15 cellular contexts compared by ENCODE assay signal in genomic region chr4:1331591-1332353, GRCh38. TPM values are rescaled to one million over a fixed set of nuclear protein-coding genes. Genes with fewer than 3 reads are reported as not detected.
DNase-seq lines count a peak whose midpoint lies in the region; ATAC-seq, FAIRE-seq and TF ChIP-seq lines count a peak whose summit lies in the region.
"Had no signal": no experiment of that assay in that cellular context is flagged by ENCODE, and none has a peak within 500 bp of the region (broad histone marks: within the 10 kb centered on the region; RNA-seq: fewer than 3 reads in every experiment).

No MANE protein-coding gene starts in this region.

- no peaks in the 10 kb centered on the region for H3K27me3 ChIP-seq in right lobe of liver
- no peaks in the 10 kb centered on the region for H3K27me3 ChIP-seq in HepG2 (ENCODE audit: control insufficient read depth in 1 of 2, insufficient read depth in 2 of 2, low read length in 2 of 2)
- H3K27me3 ChIP-seq: left lung, ovary had no signal

- in situ Hi-C loops in HepG2 (cut with HindIII; ENCODE audit: extremely low pct_ligation_motif_present, low pct_unique_long_range_greater_than_20kb), result no loop called here

- 0 out of 2 replicates have a peak, but pooled peaks cover 4% of the 10 kb centered on the region for H4K20me1 ChIP-seq in HepG2 (ENCODE audit: insufficient read depth, low read length)

- H3K27me3 Mint-ChIP-seq in type B pancreatic cell, result no peaks in the 10 kb centered on the region
- H3K27me3 Mint-ChIP-seq: activated CD4-positive, alpha-beta T cell treated with anti-CD3 and anti-CD28 coated beads for 36 hours had no signal

- peaks cover 15% of the 10 kb centered on the region for H3K36me3 Mint-ChIP-seq in type B pancreatic cell

- TF ChIP-seq CTCF in right lobe of liver (IDR thresholded peaks at IDR 0.05), result no peak
- no peak for TF ChIP-seq CTCF in HepG2 (CRISPR knock-in tag; IDR thresholded peaks at IDR 0.05)
- no peak for TF ChIP-seq CTCF in kidney (IDR thresholded peaks at IDR 0.05; ENCODE audit: borderline replicate concordance, extremely low read depth, insufficient read depth)
- no peak for TF ChIP-seq CTCF in type B pancreatic cell (conservative IDR thresholded peaks at IDR 0.05)

- POLR2A ChIA-PET in HepG2 (lab: Yijun Ruan, JAX), result no interaction called here

- ATAC-seq in right lobe of liver (no peak), HepG2 (no peak), HG03565 (IDR thresholded peaks at IDR 0.05; ENCODE audit: unreplicated experiment) (no peak)
- ATAC-seq: left lung had no signal

- H3K9me3 ChIP-seq in right lobe of liver, result no peaks in the 10 kb centered on the region
- H3K9me3 ChIP-seq in HepG2 (ENCODE audit: low read length), result no peaks in the 10 kb centered on the region
- H3K9me3 ChIP-seq in kidney (ENCODE audit: control insufficient read depth in 1 of 2, low read length in 2 of 2), result no peaks in the 10 kb centered on the region
- H3K9me3 ChIP-seq: ovary had no signal

- TF ChIP-seq RAD21 in HepG2 (CRISPR knock-in tag; IDR thresholded peaks at IDR 0.05), result no peak

- intact Hi-C loops in right lobe of liver (cut with DNase I), result no loop called here
- intact Hi-C loops in HepG2 (cut with micrococcal nuclease; ENCODE audit: unreplicated experiment), result no loop called here
- intact Hi-C loops in kidney (cut with DNase I), result no loop called here

- H3K4me1 ChIP-seq in right lobe of liver (no peaks in the 10 kb centered on the region), HepG2 (ENCODE audit: insufficient read depth, low read length) (no peaks in the 10 kb centered on the region), kidney (ENCODE audit: control insufficient read depth in 1 of 2, insufficient read depth in 1 of 2, low read depth in 1 of 2, low read length in 2 of 2) (peaks cover 0 to 14% of the 10 kb centered on the region in 2 donors)
- H3K4me1 ChIP-seq: left lung had no signal

- H3K4me1 Mint-ChIP-seq in type B pancreatic cell (ENCODE audit: unreplicated experiment), result peaks cover 6% of the 10 kb centered on the region

- WGBS in right lobe of liver (ENCODE audit: insufficient coverage, low coverage, low lambda C conversion rate, missing lambda C conversion rate), result 86% methylated on average over 4 of the region's 21 CpGs
- 98% methylated on average over 15 of the region's 21 CpGs for WGBS in HepG2 (ENCODE audit: low lambda C conversion rate)

- peak overlapping the region; percentile 25 for H3K4me3 Mint-ChIP-seq in type B pancreatic cell

- CTCF ChIA-PET in HepG2 (lab: Yijun Ruan, JAX; ENCODE audit: low intra/inter-chr PET ratio, low total read pairs), result no interaction called here

- H3K9me3 Mint-ChIP-seq in type B pancreatic cell, result no peaks in the 10 kb centered on the region

- H2AFZ ChIP-seq in HepG2 (ENCODE audit: low read length), result no peak overlapping the region

- H3K4me2 ChIP-seq in HepG2 (ENCODE audit: low read depth, low read length), result no peak overlapping the region

- TF ChIP-seq EP300 in HepG2 (IDR thresholded peaks at IDR 0.05; ENCODE audit: low read depth in 2 of 2, low read length in 2 of 2) (no peak), HepG2 (CRISPR knock-in tag; IDR thresholded peaks at IDR 0.05; ENCODE audit: borderline replicate concordance) (no peak)

- peak in 2 of 3 donors; percentile 14 to 28 for DNase-seq in right lobe of liver
- DNase-seq in HepG2 (ENCODE audit: low spot score), result no peak
- peak; percentile 66 for DNase-seq in kidney
- no peak for DNase-seq in type B pancreatic cell (ENCODE audit: extremely low spot score, unreplicated experiment)
- no peak for DNase-seq in NCI-H2081 treated with DMSO at 0.1 percent for 48 hours (lab: John Stamatoyannopoulos, UW)
- no peak for DNase-seq in GDM1 (lab: John Stamatoyannopoulos, UW)
- DNase-seq: Calu3; foreskin fibroblast; stimulated activated CD4-positive, alpha-beta T cell treated with anti-CD3 and anti-CD28 coated beads, Interleukin-4, amount 100 ng/mL, for 1 hour; T1000 had no signal

- H3K4me3 ChIP-seq in right lobe of liver, result no peak overlapping the region
- H3K4me3 ChIP-seq in HepG2 (replicated peaks in 1 of 3; ENCODE audit: insufficient read depth in 1 of 3, low read depth in 2 of 3, low read length in 3 of 3), result no peak overlapping the region
- H3K4me3 ChIP-seq in kidney (ENCODE audit: low read length in 2 of 2), result no peak overlapping the region
- H3K4me3 ChIP-seq: left lung, ovary had no signal

- no TSS peak for BruUV-seq in HepG2 (replicated peaks; lab: Mats Ljungman, UMichigan)

- no peak for FAIRE-seq in HepG2 (lab: Jason Lieb, UNC)
- FAIRE-seq in kidney (lab: Jason Lieb, UNC), result no peak

- H3K9ac ChIP-seq in HepG2 (ENCODE audit: insufficient read depth, low read depth, low read length) (no peak overlapping the region), kidney (ENCODE audit: low read length in 2 of 2) (no peak overlapping the region)

- no peak for TF ChIP-seq POLR2A in right lobe of liver (IDR thresholded peaks at IDR 0.05)
- no peak for TF ChIP-seq POLR2A in HepG2 (IDR thresholded peaks at IDR 0.05; ENCODE audit: insufficient read depth in 1 of 2, low read depth in 2 of 2, low read length in 2 of 2)

- H3K79me2 ChIP-seq in HepG2 (ENCODE audit: insufficient read depth, low read length), result no peaks in the 10 kb centered on the region

- H3K27ac ChIP-seq in right lobe of liver, result no peak overlapping the region
- H3K27ac ChIP-seq in HepG2 (ENCODE audit: extremely low read length, insufficient read depth, low read length), result no peak overlapping the region
- peak overlapping the region; percentile 41 for H3K27ac ChIP-seq in angular gyrus (ENCODE audit: low read depth, low read length)
- no peak overlapping the region for H3K27ac ChIP-seq in kidney (ENCODE audit: low read depth in 2 of 2, low read length in 2 of 2)
- H3K27ac ChIP-seq: left lung, ovary had no signal

- H3K36me3 ChIP-seq in right lobe of liver (peaks cover 0 to 21% (median 6%) of the 10 kb centered on the region in 4 donors), HepG2 (replicated peaks in 1 of 2; ENCODE audit: control insufficient read depth in 1 of 2, insufficient read depth in 2 of 2, low read length in 2 of 2) (peaks cover 27 to 64% of the 10 kb centered on the region in 2 experiments), kidney (ENCODE audit: control insufficient read depth in 1 of 2, insufficient read depth in 2 of 2, low read length in 2 of 2) (peaks cover 14 to 21% of the 10 kb centered on the region in 2 donors)
- H3K36me3 ChIP-seq: ovary had no signal

- peak overlapping the region; percentile 95 for H3K27ac Mint-ChIP-seq in type B pancreatic cell

RNA-seq across cellular contexts. Expression of gene UVSSA, which starts 15.2 kb away (rescaled TPM):
- 10 to 100 TPM in 3 of 6 experiments, 1 to 10 TPM in 3; 9.1 to 14.5 (median 11.3) TPM for total RNA-seq in right lobe of liver
- 4.6 and 4.8 TPM in 2 replicates for total RNA-seq in HepG2 (2016; rRNA removed; fragmentation: Illumina TruSeq; extraction: Trizol)
- 2.3 and 4.1 TPM in 2 replicates for total RNA-seq in HepG2 (2016; cell fraction: cytosol; rRNA removed; fragmentation: Illumina TruSeq; extraction: Trizol; ENCODE audit: low read depth)
- total RNA-seq in HepG2 (2016; cell fraction: insoluble cytoplasmic fraction; rRNA removed; fragmentation: Illumina TruSeq; extraction: Trizol), result 3.7 and 4.7 TPM in 2 replicates
- 2.9 and 3.9 TPM in 2 replicates for total RNA-seq in HepG2 (2016; cell fraction: membrane; rRNA removed; fragmentation: Illumina TruSeq; extraction: Trizol)
- total RNA-seq in HepG2 (2016; cell fraction: nucleus; rRNA removed; fragmentation: Illumina TruSeq; extraction: Trizol), result 6.9 and 7.1 TPM in 2 replicates
- 8.4 and 8.6 TPM in 2 replicates for polyA plus RNA-seq in HepG2 (2011; rRNA removed)
- polyA plus RNA-seq in HepG2 (2011; cell fraction: cytosol; rRNA removed), result 3.0 and 4.1 TPM in 2 replicates
- 80.9 and 90.3 TPM in 2 replicates for polyA plus RNA-seq in HepG2 (2011; cell fraction: nucleus; rRNA removed)
- 7.1 and 7.7 TPM in 2 replicates for polyA plus RNA-seq in HepG2 (2012)
- 0.16 and 0.25 TPM in 2 replicates for polyA plus RNA-seq in HepG2 (2016; cell fraction: cytosol; fragmentation: Illumina TruSeq; extraction: Trizol; ENCODE audit: low read depth)
- 3.8 and 4.8 TPM in 2 replicates for polyA plus RNA-seq in HepG2 (2016; cell fraction: insoluble cytoplasmic fraction; fragmentation: Illumina TruSeq; extraction: Trizol; ENCODE audit: low read depth)
- polyA plus RNA-seq in HepG2 (2016; cell fraction: membrane; fragmentation: Illumina TruSeq; extraction: Trizol; ENCODE audit: low read depth), result 0.59 and 0.60 TPM in 2 replicates
- 29.2 and 29.8 TPM in 2 replicates for polyA plus RNA-seq in HepG2 (2016; cell fraction: nucleus; fragmentation: Illumina TruSeq; extraction: Trizol; ENCODE audit: insufficient read depth, low read depth)
- 3.9 and 14.3 TPM in 2 replicates for polyA minus RNA-seq in HepG2 (2011; rRNA and poly(A)+ RNA removed; ENCODE audit: low replicate concordance)
- polyA minus RNA-seq in HepG2 (2011; cell fraction: cytosol; rRNA and poly(A)+ RNA removed), result 3.6 and 4.4 TPM in 2 replicates
- 18.8 and 20.2 TPM in 2 replicates for polyA minus RNA-seq in HepG2 (2011; cell fraction: nucleus; rRNA and poly(A)+ RNA removed)
- total RNA-seq in kidney, result 32.5 TPM
- 5.2 TPM for polyA plus RNA-seq in kidney (ENCODE audit: insufficient read depth, low read depth, low replicate concordance)
- total RNA-seq in type B pancreatic cell (ENCODE audit: low replicate concordance), result 30.5 and 32.4 TPM in 2 replicates

RNA-seq across cellular contexts. Expression of gene MAEA, which starts 42.1 kb away (rescaled TPM):
- total RNA-seq in right lobe of liver (10 to 100 TPM; 24.3 to 42.0 (median 27.9) TPM), HepG2 (2016; rRNA removed; fragmentation: Illumina TruSeq; extraction: Trizol) (52.0 and 65.2 TPM in 2 replicates), kidney (75.2 TPM), type B pancreatic cell (ENCODE audit: low replicate concordance) (81.5 and 98.7 TPM in 2 replicates)
- total RNA-seq in HepG2 (2016; cell fraction: cytosol; rRNA removed; fragmentation: Illumina TruSeq; extraction: Trizol; ENCODE audit: low read depth), result 10.0 and 10.5 TPM in 2 replicates
- 55.0 and 59.4 TPM in 2 replicates for total RNA-seq in HepG2 (2016; cell fraction: insoluble cytoplasmic fraction; rRNA removed; fragmentation: Illumina TruSeq; extraction: Trizol)
- total RNA-seq in HepG2 (2016; cell fraction: membrane; rRNA removed; fragmentation: Illumina TruSeq; extraction: Trizol), result 23.7 and 24.2 TPM in 2 replicates
- 30.2 and 31.7 TPM in 2 replicates for total RNA-seq in HepG2 (2016; cell fraction: nucleus; rRNA removed; fragmentation: Illumina TruSeq; extraction: Trizol)
- polyA plus RNA-seq in HepG2 (2011; rRNA removed) (57.1 and 60.7 TPM in 2 replicates), kidney (ENCODE audit: insufficient read depth, low read depth, low replicate concordance) (65.0 TPM)
- polyA plus RNA-seq in HepG2 (2011; cell fraction: cytosol; rRNA removed), result 48.5 and 73.3 TPM in 2 replicates
- 171 and 221 TPM in 2 replicates for polyA plus RNA-seq in HepG2 (2011; cell fraction: nucleus; rRNA removed)
- 28.9 and 30.8 TPM in 2 replicates for polyA plus RNA-seq in HepG2 (2012)
- 5.9 and 6.3 TPM in 2 replicates for polyA plus RNA-seq in HepG2 (2016; cell fraction: cytosol; fragmentation: Illumina TruSeq; extraction: Trizol; ENCODE audit: low read depth)
- 60.8 and 67.1 TPM in 2 replicates for polyA plus RNA-seq in HepG2 (2016; cell fraction: insoluble cytoplasmic fraction; fragmentation: Illumina TruSeq; extraction: Trizol; ENCODE audit: low read depth)
- polyA plus RNA-seq in HepG2 (2016; cell fraction: membrane; fragmentation: Illumina TruSeq; extraction: Trizol; ENCODE audit: low read depth), result 15.8 and 16.9 TPM in 2 replicates
- polyA plus RNA-seq in HepG2 (2016; cell fraction: nucleus; fragmentation: Illumina TruSeq; extraction: Trizol; ENCODE audit: insufficient read depth, low read depth), result 69.6 and 72.4 TPM in 2 replicates
- 56.6 and 139 TPM in 2 replicates for polyA minus RNA-seq in HepG2 (2011; rRNA and poly(A)+ RNA removed; ENCODE audit: low replicate concordance)
- polyA minus RNA-seq in HepG2 (2011; cell fraction: cytosol; rRNA and poly(A)+ RNA removed), result 41.7 and 45.7 TPM in 2 replicates
- polyA minus RNA-seq in HepG2 (2011; cell fraction: nucleus; rRNA and poly(A)+ RNA removed), result 40.9 and 44.3 TPM in 2 replicates

Comparison
In these comparisons a context has a peak if more than half of its experiments do, and no peak if none do; other contexts are left out.
1. DNase-seq: peak in right lobe of liver (2 of 3) and kidney (single experiment); none in HepG2 (single experiment), type B pancreatic cell (single experiment), NCI-H2081 treated with DMSO at 0.1 percent for 48 hours (single experiment) and GDM1 (single experiment).